2 cellular contexts compared by ENCODE assay signal in the genomic region with DNA sequence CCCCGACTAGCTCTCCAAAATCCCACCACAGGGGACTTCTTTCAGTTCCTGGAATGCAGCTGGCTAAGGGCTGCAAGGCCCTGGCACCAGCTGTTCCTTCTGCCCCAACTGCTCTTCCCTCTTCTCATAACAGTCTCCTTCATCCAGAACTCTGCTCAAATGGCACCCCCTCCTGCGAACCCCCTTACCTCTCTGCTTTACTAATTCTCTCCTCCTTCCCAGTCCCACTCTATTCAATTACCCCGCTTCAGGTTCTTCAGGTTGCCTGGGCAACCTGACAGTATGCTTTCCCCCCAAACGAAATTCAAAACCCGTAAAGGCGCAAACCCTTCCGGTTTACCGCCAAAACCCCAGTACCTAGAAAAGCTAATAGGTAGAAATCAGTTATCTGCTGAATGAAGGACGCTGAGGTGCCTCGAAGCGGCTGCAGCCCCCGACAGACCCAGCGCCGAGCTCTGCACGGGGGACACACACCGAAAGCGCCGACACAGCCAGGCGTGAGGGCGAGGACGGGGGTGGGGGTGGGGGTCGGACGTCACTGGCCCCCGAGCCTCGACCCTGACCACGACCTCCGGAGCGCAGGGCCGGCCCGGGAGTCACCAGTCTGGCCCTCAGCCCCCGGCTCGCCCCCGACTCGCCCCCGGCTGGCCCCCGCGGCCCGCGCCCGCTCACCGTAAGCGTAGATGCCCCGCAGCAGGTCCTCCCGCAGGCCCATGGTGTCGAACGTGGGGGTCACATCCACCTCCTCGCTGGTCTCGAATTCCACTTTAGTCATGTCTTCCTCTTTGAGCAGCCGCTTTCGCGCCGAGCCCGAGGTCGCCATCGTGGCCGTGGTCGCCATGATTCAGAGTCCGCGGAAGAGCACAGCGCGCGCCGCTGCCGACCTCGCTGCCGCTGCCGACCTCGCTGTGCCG.
TF ChIP-seq lines count a peak whose summit lies in the region.

No MANE protein-coding gene starts in this region.

TF ChIP-seq in GM12891, 5 proteins besides CTCF, POLR2A, EP300 and RAD21:
- TF ChIP-seq POU2F2 (IDR thresholded peaks at IDR 0.05; ENCODE audit: low read depth, low read length) (no peak), SPI1 (IDR thresholded peaks at IDR 0.05; ENCODE audit: low read depth, low read length) (0 out of 2 replicates have a peak, but pooled peaks have one; percentile 14), PAX5 (IDR thresholded peaks at IDR 0.05; ENCODE audit: insufficient read depth, low read length, severe bottlenecking) (no peak)

TF ChIP-seq in K562, 482 proteins besides CTCF, POLR2A, EP300 and RAD21 (continues in another document):
- TF ChIP-seq ZNF263 (CRISPR knock-in tag; IDR thresholded peaks at IDR 0.05; ENCODE audit: borderline replicate concordance), result 0 out of 2 replicates have a peak, but pooled peaks have one; percentile 30
- TF ChIP-seq U2AF1 (optimal IDR thresholded peaks at IDR 0.05; ENCODE audit: low read depth, low read length), result peak; percentile 29
- TF ChIP-seq, protein P1, sequence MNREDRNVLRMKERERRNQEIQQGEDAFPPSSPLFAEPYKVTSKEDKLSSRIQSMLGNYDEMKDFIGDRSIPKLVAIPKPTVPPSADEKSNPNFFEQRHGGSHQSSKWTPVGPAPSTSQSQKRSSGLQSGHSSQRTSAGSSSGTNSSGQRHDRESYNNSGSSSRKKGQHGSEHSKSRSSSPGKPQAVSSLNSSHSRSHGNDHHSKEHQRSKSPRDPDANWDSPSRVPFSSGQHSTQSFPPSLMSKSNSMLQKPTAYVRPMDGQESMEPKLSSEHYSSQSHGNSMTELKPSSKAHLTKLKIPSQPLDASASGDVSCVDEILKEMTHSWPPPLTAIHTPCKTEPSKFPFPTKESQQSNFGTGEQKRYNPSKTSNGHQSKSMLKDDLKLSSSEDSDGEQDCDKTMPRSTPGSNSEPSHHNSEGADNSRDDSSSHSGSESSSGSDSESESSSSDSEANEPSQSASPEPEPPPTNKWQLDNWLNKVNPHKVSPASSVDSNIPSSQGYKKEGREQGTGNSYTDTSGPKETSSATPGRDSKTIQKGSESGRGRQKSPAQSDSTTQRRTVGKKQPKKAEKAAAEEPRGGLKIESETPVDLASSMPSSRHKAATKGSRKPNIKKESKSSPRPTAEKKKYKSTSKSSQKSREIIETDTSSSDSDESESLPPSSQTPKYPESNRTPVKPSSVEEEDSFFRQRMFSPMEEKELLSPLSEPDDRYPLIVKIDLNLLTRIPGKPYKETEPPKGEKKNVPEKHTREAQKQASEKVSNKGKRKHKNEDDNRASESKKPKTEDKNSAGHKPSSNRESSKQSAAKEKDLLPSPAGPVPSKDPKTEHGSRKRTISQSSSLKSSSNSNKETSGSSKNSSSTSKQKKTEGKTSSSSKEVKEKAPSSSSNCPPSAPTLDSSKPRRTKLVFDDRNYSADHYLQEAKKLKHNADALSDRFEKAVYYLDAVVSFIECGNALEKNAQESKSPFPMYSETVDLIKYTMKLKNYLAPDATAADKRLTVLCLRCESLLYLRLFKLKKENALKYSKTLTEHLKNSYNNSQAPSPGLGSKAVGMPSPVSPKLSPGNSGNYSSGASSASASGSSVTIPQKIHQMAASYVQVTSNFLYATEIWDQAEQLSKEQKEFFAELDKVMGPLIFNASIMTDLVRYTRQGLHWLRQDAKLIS (CRISPR knock-in tag; IDR thresholded peaks at IDR 0.05), result peak; percentile 22; the same call in 1 of the 2 replicates
- TF ChIP-seq ETS1 (conservative IDR thresholded peaks at IDR 0.05; ENCODE audit: control insufficient read depth, low read depth, low read length), result peak; percentile 41; the same call in 1 of the 2 replicates
- no peak for TF ChIP-seq NCOA4 (IDR thresholded peaks at IDR 0.05; ENCODE audit: partially characterized antibody)
- peak; percentile 16 for TF ChIP-seq CCNT2 (IDR thresholded peaks at IDR 0.05; ENCODE audit: borderline replicate concordance, extremely low read depth, insufficient read length, low read depth, low read length)
- no peak for TF ChIP-seq SRSF3 (IDR thresholded peaks at IDR 0.05; ENCODE audit: insufficient read depth, low read length)
- TF ChIP-seq MAFF (IDR thresholded peaks at IDR 0.05; ENCODE audit: low read length), result no peak
- TF ChIP-seq ZBTB26 (CRISPR knock-in tag; IDR thresholded peaks at IDR 0.05), result 0 out of 2 replicates have a peak, but pooled peaks have one; percentile 3
- 0 out of 2 replicates have a peak, but pooled peaks have one; percentile 22 for TF ChIP-seq CEBPG (CRISPR knock-in tag; IDR thresholded peaks at IDR 0.05)
- no peak for TF ChIP-seq CEBPG (tag; conservative IDR thresholded peaks at IDR 0.05 in 1 of 2, IDR thresholded peaks at IDR 0.05 in 1 of 2)
- peak; percentile 8 to 32; a peak in 1 of 4 replicates for TF ChIP-seq SIN3A (IDR thresholded peaks at IDR 0.05; ENCODE audit: borderline replicate concordance in 2 of 2, control insufficient read depth in 1 of 2, low read depth in 2 of 2, low read length in 2 of 2)
- no peak for TF ChIP-seq TRIM25 (IDR thresholded peaks at IDR 0.05; ENCODE audit: borderline replicate concordance)
- TF ChIP-seq ETV5 (CRISPR knock-in tag; IDR thresholded peaks at IDR 0.05; ENCODE audit: low read depth), result 0 out of 2 replicates have a peak, but pooled peaks have one; percentile 2
- TF ChIP-seq SIN3B (IDR thresholded peaks at IDR 0.05; ENCODE audit: low read depth), result 0 out of 2 replicates have a peak, but pooled peaks have one; percentile 10
- no peak; the same call in 1 of the 2 replicates for TF ChIP-seq GABPB1 (CRISPR knock-in tag; IDR thresholded peaks at IDR 0.05)
- no peak for TF ChIP-seq ZNF764 (CRISPR knock-in tag; IDR thresholded peaks at IDR 0.05; ENCODE audit: low read depth)
- no peak for TF ChIP-seq PRPF4 (IDR thresholded peaks at IDR 0.05; ENCODE audit: insufficient read depth, low read depth, low read length, poor library complexity, severe bottlenecking)
- TF ChIP-seq ARID4B (CRISPR knock-in tag; IDR thresholded peaks at IDR 0.05), result peak; percentile 93; the same call in 1 of the 2 replicates
- TF ChIP-seq PCBP2 (IDR thresholded peaks at IDR 0.05; ENCODE audit: low read depth, low read length, poor library complexity, severe bottlenecking), result no peak
- TF ChIP-seq ZNF232 (CRISPR knock-in tag; IDR thresholded peaks at IDR 0.05), result no peak
- no peak for TF ChIP-seq ADNP (tag; IDR thresholded peaks at IDR 0.05)
- peak; percentile 83 for TF ChIP-seq RFX1 (IDR thresholded peaks at IDR 0.05)
- no peak for TF ChIP-seq MYBL2 (IDR thresholded peaks at IDR 0.05; ENCODE audit: low read depth)
- TF ChIP-seq MYBL2 (CRISPR knock-in tag; IDR thresholded peaks at IDR 0.05; ENCODE audit: borderline replicate concordance), result no peak
- 0 out of 2 replicates have a peak, but pooled peaks have one; percentile 44 for TF ChIP-seq ZNF143 (CRISPR knock-in tag; IDR thresholded peaks at IDR 0.05)
- no peak for TF ChIP-seq TEAD2 (tag; IDR thresholded peaks at IDR 0.05)
- no peak for TF ChIP-seq ZNF695 (CRISPR knock-in tag; IDR thresholded peaks at IDR 0.05)
- TF ChIP-seq, protein P2, sequence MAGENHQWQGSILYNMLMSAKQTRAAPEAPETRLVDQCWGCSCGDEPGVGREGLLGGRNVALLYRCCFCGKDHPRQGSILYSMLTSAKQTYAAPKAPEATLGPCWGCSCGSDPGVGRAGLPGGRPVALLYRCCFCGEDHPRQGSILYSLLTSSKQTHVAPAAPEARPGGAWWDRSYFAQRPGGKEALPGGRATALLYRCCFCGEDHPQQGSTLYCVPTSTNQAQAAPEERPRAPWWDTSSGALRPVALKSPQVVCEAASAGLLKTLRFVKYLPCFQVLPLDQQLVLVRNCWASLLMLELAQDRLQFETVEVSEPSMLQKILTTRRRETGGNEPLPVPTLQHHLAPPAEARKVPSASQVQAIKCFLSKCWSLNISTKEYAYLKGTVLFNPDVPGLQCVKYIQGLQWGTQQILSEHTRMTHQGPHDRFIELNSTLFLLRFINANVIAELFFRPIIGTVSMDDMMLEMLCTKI (IDR thresholded peaks at IDR 0.05; ENCODE audit: partially characterized antibody), result no peak
- no peak for TF ChIP-seq CREB1 (IDR thresholded peaks at IDR 0.05)
- TF ChIP-seq CREB1 (CRISPR knock-in tag; IDR thresholded peaks at IDR 0.05), result no peak
- TF ChIP-seq BRCA1 (IDR thresholded peaks at IDR 0.05), result no peak
- TF ChIP-seq BRCA1 (CRISPR knock-in tag; IDR thresholded peaks at IDR 0.05), result 0 out of 2 replicates have a peak, but pooled peaks have one; percentile 69
- peak; percentile 84 for TF ChIP-seq NR2C2 (CRISPR knock-in tag; IDR thresholded peaks at IDR 0.05)
- peak; percentile 81; the same call in 1 of the 2 replicates for TF ChIP-seq NR2C2 (tag; IDR thresholded peaks at IDR 0.05)
- TF ChIP-seq, protein P3, sequence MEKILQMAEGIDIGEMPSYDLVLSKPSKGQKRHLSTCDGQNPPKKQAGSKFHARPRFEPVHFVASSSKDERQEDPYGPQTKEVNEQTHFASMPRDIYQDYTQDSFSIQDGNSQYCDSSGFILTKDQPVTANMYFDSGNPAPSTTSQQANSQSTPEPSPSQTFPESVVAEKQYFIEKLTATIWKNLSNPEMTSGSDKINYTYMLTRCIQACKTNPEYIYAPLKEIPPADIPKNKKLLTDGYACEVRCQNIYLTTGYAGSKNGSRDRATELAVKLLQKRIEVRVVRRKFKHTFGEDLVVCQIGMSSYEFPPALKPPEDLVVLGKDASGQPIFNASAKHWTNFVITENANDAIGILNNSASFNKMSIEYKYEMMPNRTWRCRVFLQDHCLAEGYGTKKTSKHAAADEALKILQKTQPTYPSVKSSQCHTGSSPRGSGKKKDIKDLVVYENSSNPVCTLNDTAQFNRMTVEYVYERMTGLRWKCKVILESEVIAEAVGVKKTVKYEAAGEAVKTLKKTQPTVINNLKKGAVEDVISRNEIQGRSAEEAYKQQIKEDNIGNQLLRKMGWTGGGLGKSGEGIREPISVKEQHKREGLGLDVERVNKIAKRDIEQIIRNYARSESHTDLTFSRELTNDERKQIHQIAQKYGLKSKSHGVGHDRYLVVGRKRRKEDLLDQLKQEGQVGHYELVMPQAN (IDR thresholded peaks at IDR 0.05; ENCODE audit: borderline replicate concordance), result peak; percentile 64
- no peak for TF ChIP-seq RUNX1 (IDR thresholded peaks at IDR 0.05; ENCODE audit: low read depth)
